8 cellular contexts compared by ENCODE assay signal in the genomic region with DNA sequence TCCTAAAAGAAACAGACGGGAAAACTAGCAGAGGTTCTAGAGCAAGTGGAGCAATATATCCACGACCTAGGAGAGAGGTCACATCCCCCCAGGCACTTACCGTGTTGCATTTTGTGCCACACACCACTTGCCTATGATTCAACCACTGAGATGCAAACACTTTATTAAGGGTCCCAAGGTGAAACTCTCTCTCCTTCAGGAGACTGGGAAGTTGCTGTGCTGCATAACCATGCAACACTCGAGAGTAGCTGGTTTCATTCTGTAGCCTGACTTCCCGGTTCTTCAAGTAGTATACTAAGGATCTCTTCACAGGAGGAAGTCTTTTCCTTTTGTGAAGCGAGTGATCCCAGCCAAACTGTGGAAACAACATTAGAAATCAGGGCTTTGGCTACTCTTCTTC. TPM values are rescaled to one million over a fixed set of nuclear protein-coding genes. Genes with fewer than 3 reads are reported as not detected.
DNase-seq lines count a peak whose midpoint lies in the region; ATAC-seq and TF ChIP-seq lines count a peak whose summit lies in the region.

No MANE protein-coding gene starts in this region.

- no peak for DNase-seq in activated CD4-positive, alpha-beta T cell treated with anti-CD3 and anti-CD28 coated beads for 36 hours
- no peak for DNase-seq in activated CD4-positive, alpha-beta T cell treated with anti-CD3 and anti-CD28 coated beads, Interleukin-2, amount 50 U/mL, for 4 hours
- DNase-seq in stomach, result no peak
- no peak for DNase-seq in NCI-H1930 (lab: John Stamatoyannopoulos, UW)
- no peak for DNase-seq in NCI-H345 (lab: John Stamatoyannopoulos, UW)
- no peak for DNase-seq in NCI-H2227 treated with DMSO at 0.1 percent for 48 hours (lab: John Stamatoyannopoulos, UW)

- H3K9me3 ChIP-seq in iPS-18a (ENCODE audit: control insufficient read depth, low read depth, low read length) (no peaks in the 10 kb centered on the region), stomach (no peaks in the 10 kb centered on the region)

- WGBS in stomach, 5 donors, result 24 to 30% (median 27%) methylated on average over 6 of the region's 6 CpGs

- CTCF ChIA-PET in activated CD4-positive, alpha-beta T cell treated with anti-CD3 and anti-CD28 coated beads for 36 hours (lab: Charles Lee), result interaction anchor here (1.0 kb wide), 1 partner anchor 255 kb away, joined by 3 read pairs; no protein-coding TSS in a partner anchor

- H3K9me3 Mint-ChIP-seq in activated CD4-positive, alpha-beta T cell treated with anti-CD3 and anti-CD28 coated beads for 36 hours (ENCODE audit: low read depth), result no peaks in the 10 kb centered on the region

- POLR2A ChIA-PET in activated CD4-positive, alpha-beta T cell treated with anti-CD3 and anti-CD28 coated beads for 36 hours (lab: Charles Lee), result no interaction called here

- peaks cover 20% of the 10 kb centered on the region for H3K36me3 ChIP-seq in iPS-18a (ENCODE audit: control insufficient read depth, low read depth, low read length)
- peaks cover 5 to 37% (median 34%) of the 10 kb centered on the region in 4 donors for H3K36me3 ChIP-seq in stomach

- H3K4me3 ChIP-seq in WI38 (ENCODE audit: low read depth, low read length) (peak overlapping the region; percentile 88), iPS-18a (ENCODE audit: low read length) (peak overlapping the region; percentile 90), stomach (peak overlapping the region; percentile 75 to 85 (median 80))

- peak overlapping the region; percentile 91 for H3K27ac Mint-ChIP-seq in activated CD4-positive, alpha-beta T cell treated with anti-CD3 and anti-CD28 coated beads for 36 hours

- H3K4me3 Mint-ChIP-seq in activated CD4-positive, alpha-beta T cell treated with anti-CD3 and anti-CD28 coated beads for 36 hours, result peak overlapping the region; percentile 95

- no peak for TF ChIP-seq POLR2A in stomach (IDR thresholded peaks at IDR 0.05)

- intact Hi-C loops in activated CD4-positive, alpha-beta T cell treated with anti-CD3 and anti-CD28 coated beads for 36 hours (cut with DNase I, micrococcal nuclease), result loop anchor here (5.0 kb wide), 3 partner anchors 127 to 332 kb away; partner anchors contain the start of genes DNAI1 (in 1 of the 2), FAM219A (in 1 of the 2) and MYORG (in 1 of the 2)
- intact Hi-C loops in stomach (cut with DNase I; ENCODE audit: low total_unique reads), result no loop called here

- H3K4me1 Mint-ChIP-seq in activated CD4-positive, alpha-beta T cell treated with anti-CD3 and anti-CD28 coated beads for 36 hours, result peaks cover 46% of the 10 kb centered on the region

- TF ChIP-seq EP300 in stomach (IDR thresholded peaks at IDR 0.05), result no peak

- TF ChIP-seq CTCF in WI38 (IDR thresholded peaks at IDR 0.05; ENCODE audit: low read depth, low read length) (no peak), stomach (IDR thresholded peaks at IDR 0.05) (no peak)

- H3K4me1 ChIP-seq in iPS-18a (ENCODE audit: control insufficient read depth, low read depth, low read length), result peaks cover 6% of the 10 kb centered on the region
- H3K4me1 ChIP-seq in stomach, result peaks cover 27 to 62% (median 47%) of the 10 kb centered on the region in 4 donors

- H3K27me3 ChIP-seq in iPS-18a (ENCODE audit: control insufficient read depth, insufficient read depth, low read length) (no peaks in the 10 kb centered on the region), stomach (no peaks in the 10 kb centered on the region)

- H3K9ac ChIP-seq in iPS-18a (ENCODE audit: low read length), result peak overlapping the region; percentile 82

- H3K27me3 Mint-ChIP-seq in activated CD4-positive, alpha-beta T cell treated with anti-CD3 and anti-CD28 coated beads for 36 hours, result no peaks in the 10 kb centered on the region

- no peak for ATAC-seq in activated CD4-positive, alpha-beta T cell treated with anti-CD3 and anti-CD28 coated beads for 36 hours

- H3K36me3 Mint-ChIP-seq in activated CD4-positive, alpha-beta T cell treated with anti-CD3 and anti-CD28 coated beads for 36 hours (ENCODE audit: low read depth), result peaks cover 35% of the 10 kb centered on the region

- H3K27ac ChIP-seq in iPS-18a (ENCODE audit: low read length), result no peak overlapping the region
- H3K27ac ChIP-seq in stomach, result peak overlapping the region in 4 of 5 donors; percentile 86 to 96 (median 92)

RNA-seq across cellular contexts. Expression of gene DCAF12, which starts 1.6 kb away (rescaled TPM):
- 10 to 100 TPM; 34.6 to 35.0 TPM for total RNA-seq in activated CD4-positive, alpha-beta T cell treated with anti-CD3 and anti-CD28 coated beads for 36 hours
- total RNA-seq in stomach, result 10 to 100 TPM in 4 of 5 donors, 1 to 10 TPM in 1; 4.1 to 54.3 (median 29.1) TPM
- 10 to 100 TPM in 2 of 3 donors, 1 to 10 TPM in 1; 9.7 to 20.0 (median 19.6) TPM for polyA plus RNA-seq in stomach

RNA-seq across cellular contexts. Expression of gene UBAP1, which starts 53.9 kb away (rescaled TPM):
- total RNA-seq in activated CD4-positive, alpha-beta T cell treated with anti-CD3 and anti-CD28 coated beads for 36 hours, result 10 to 100 TPM; 29.5 to 43.3 TPM
- 10 to 100 TPM; 17.7 to 53.1 (median 34.9) TPM for total RNA-seq in stomach
- 10 to 100 TPM; 32.3 to 43.8 (median 33.2) TPM for polyA plus RNA-seq in stomach
